ENCODE assay signal across 14 cellular contexts in genomic region chr11:1570001-1570453, GRCh38. TPM values are rescaled to one million over a fixed set of nuclear protein-coding genes. Genes with fewer than 3 reads are reported as not detected.
DNase-seq lines count a peak whose midpoint lies in the region; ATAC-seq and TF ChIP-seq lines count a peak whose summit lies in the region.
"Had no signal": no experiment of that assay in that cellular context is flagged by ENCODE, and none has a peak within 500 bp of the region (broad histone marks: within the 10 kb centered on the region; RNA-seq: fewer than 3 reads in every experiment).

No MANE protein-coding gene starts in this region.

- no peaks in the 10 kb centered on the region for H3K9me3 Mint-ChIP-seq in activated T-cell treated with anti-CD3 and anti-CD28 coated beads, Interleukin-2, amount 50 U/mL, for 4 hours
- H3K9me3 Mint-ChIP-seq in chondrocyte (ENCODE audit: low read depth) (no peaks in the 10 kb centered on the region), naive B cell (no peaks in the 10 kb centered on the region)
- H3K9me3 Mint-ChIP-seq: dendritic cell treated with granulocyte-macrophage colony-stimulating factor and Interleukin-4, amounts not matched to agents 40 ng/mL and 50 ng/mL, for 4 days had no signal

- H3K27ac ChIP-seq in temporal lobe (ENCODE audit: low read depth, low read length) = peak overlapping the region; percentile 64

- no peak for ATAC-seq in activated T-cell treated with anti-CD3 and anti-CD28 coated beads, Interleukin-2, amount 50 U/mL, for 4 hours
- ATAC-seq in naive B cell (ENCODE audit: low read depth in 2 of 2) = no peak
- no peak for ATAC-seq in HG02798 (IDR thresholded peaks at IDR 0.05; ENCODE audit: poor library complexity, unreplicated experiment)
- ATAC-seq: GM12878 had no signal

- DNase-seq in activated T-cell treated with anti-CD3 and anti-CD28 coated beads, Interleukin-2, amount 50 U/mL, for 4 hours = no peak
- DNase-seq in activated T-cell treated with anti-CD3 and anti-CD28 coated beads for 4 hours (no peak), chondrocyte (ENCODE audit: low spot score) (no peak), naive B cell (no peak), NCI-H2227 treated with DMSO at 0.1 percent for 48 hours (lab: John Stamatoyannopoulos, UW) (no peak)
- no peak for DNase-seq in stimulated activated naive CD4-positive, alpha-beta T cell (lab: John Stamatoyannopoulos, UW)
- DNase-seq: Karpas-422, NCI-H187, NCI-H774 had no signal

- TF ChIP-seq CTCF in chondrocyte (IDR thresholded peaks at IDR 0.05) = no peak

- H3K36me3 Mint-ChIP-seq in activated T-cell treated with anti-CD3 and anti-CD28 coated beads, Interleukin-2, amount 50 U/mL, for 4 hours (ENCODE audit: insufficient read depth) = no peaks in the 10 kb centered on the region
- H3K36me3 Mint-ChIP-seq in chondrocyte (ENCODE audit: low read depth) (no peaks in the 10 kb centered on the region), naive B cell (no peaks in the 10 kb centered on the region)

- H3K4me3 Mint-ChIP-seq in activated T-cell treated with anti-CD3 and anti-CD28 coated beads, Interleukin-2, amount 50 U/mL, for 4 hours = peak overlapping the region; percentile 73
- peak overlapping the region; percentile 70 for H3K4me3 Mint-ChIP-seq in chondrocyte (ENCODE audit: unreplicated experiment)
- H3K4me3 Mint-ChIP-seq in naive B cell = peak overlapping the region in 3 of 8 donors; percentile 69 to 76 (median 73)
- H3K4me3 Mint-ChIP-seq: dendritic cell treated with granulocyte-macrophage colony-stimulating factor and Interleukin-4, amounts not matched to agents 40 ng/mL and 50 ng/mL, for 4 days had no signal

- H3K27me3 Mint-ChIP-seq in activated T-cell treated with anti-CD3 and anti-CD28 coated beads, Interleukin-2, amount 50 U/mL, for 4 hours (ENCODE audit: low read depth) = no peaks in the 10 kb centered on the region
- H3K27me3 Mint-ChIP-seq in chondrocyte (ENCODE audit: low read depth) = no peaks in the 10 kb centered on the region
- peaks cover 10 to 60% (median 37%) of the 10 kb centered on the region in 3 donors for H3K27me3 Mint-ChIP-seq in naive B cell

- H3K4me1 Mint-ChIP-seq in activated T-cell treated with anti-CD3 and anti-CD28 coated beads, Interleukin-2, amount 50 U/mL, for 4 hours (ENCODE audit: low read depth) = peaks cover 19% of the 10 kb centered on the region
- peaks cover 29% of the 10 kb centered on the region for H3K4me1 Mint-ChIP-seq in chondrocyte (ENCODE audit: low read depth)
- H3K4me1 Mint-ChIP-seq in naive B cell = peaks cover 6 to 13% (median 13%) of the 10 kb centered on the region in 3 donors

- H3K27ac Mint-ChIP-seq in chondrocyte (ENCODE audit: unreplicated experiment) (no peak overlapping the region), naive B cell (peak overlapping the region in 4 of 6 donors; percentile 50 to 91 (median 74))
- H3K27ac Mint-ChIP-seq: dendritic cell treated with granulocyte-macrophage colony-stimulating factor and Interleukin-4, amounts not matched to agents 40 ng/mL and 50 ng/mL, for 4 days had no signal

RNA-seq across cellular contexts. Expression of gene DUSP8, which starts 2.0 kb away (rescaled TPM):
- 1 to 10 TPM; 5.4 to 6.0 (median 5.7) TPM for total RNA-seq in activated T-cell treated with anti-CD3 and anti-CD28 coated beads, Interleukin-2, amount 50 U/mL, for 4 hours
- total RNA-seq in chondrocyte (6.9 to 12.6 TPM (median 12.1 TPM) in 3 replicates), temporal lobe (7.6 TPM)
- under 1 TPM in 3 of 6 donors, not detected in 3; 0.05 to 0.09 (median 0.07) TPM for polyA plus RNA-seq in naive B cell (ENCODE audit: low read depth in 6 of 6)

RNA-seq across cellular contexts. Expression of gene KRTAP5-1, which starts 15.1 kb away (rescaled TPM):
- total RNA-seq in activated T-cell treated with anti-CD3 and anti-CD28 coated beads, Interleukin-2, amount 50 U/mL, for 4 hours = not detected
- total RNA-seq in chondrocyte (not detected in 3 replicates), temporal lobe (not detected)
- not detected for polyA plus RNA-seq in naive B cell (ENCODE audit: low read depth in 6 of 6)
- total RNA-seq: GM12878, urinary bladder had no signal
- polyA plus RNA-seq: GM12878, urinary bladder had no signal

RNA-seq across cellular contexts. Expression of gene KRTAP5-2, which starts 28.1 kb away (rescaled TPM):
- total RNA-seq in activated T-cell treated with anti-CD3 and anti-CD28 coated beads, Interleukin-2, amount 50 U/mL, for 4 hours = not detected
- total RNA-seq in chondrocyte (not detected in 3 replicates), temporal lobe (not detected)
- polyA plus RNA-seq in naive B cell (ENCODE audit: low read depth in 6 of 6) = not detected
- total RNA-seq: GM12878, urinary bladder had no signal
- polyA plus RNA-seq: GM12878, urinary bladder had no signal

RNA-seq across cellular contexts. Expression of gene KRTAP5-3, which starts 38.2 kb away (rescaled TPM):
- not detected for total RNA-seq in activated T-cell treated with anti-CD3 and anti-CD28 coated beads, Interleukin-2, amount 50 U/mL, for 4 hours
- total RNA-seq in chondrocyte = not detected in 3 replicates
- polyA plus RNA-seq in naive B cell (ENCODE audit: low read depth in 6 of 6) = not detected
- not detected for total RNA-seq in temporal lobe
- total RNA-seq: GM12878, urinary bladder had no signal
- polyA plus RNA-seq: GM12878, urinary bladder had no signal

RNA-seq across cellular contexts. Expression of gene KRTAP5-4, which starts 51.9 kb away (rescaled TPM):
- not detected for total RNA-seq in activated T-cell treated with anti-CD3 and anti-CD28 coated beads, Interleukin-2, amount 50 U/mL, for 4 hours
- total RNA-seq in chondrocyte (not detected in 3 replicates), temporal lobe (under 0.01 TPM)
- polyA plus RNA-seq in naive B cell (ENCODE audit: low read depth in 6 of 6) = not detected
- total RNA-seq: GM12878, urinary bladder had no signal
- polyA plus RNA-seq: GM12878, urinary bladder had no signal
